29 cellular contexts compared by ENCODE assay signal in genomic region chr3:69848113-69848512, GRCh38.
"Had no signal": no experiment of that assay in that cellular context is flagged by ENCODE, and none has a peak within 500 bp of the region (broad histone marks: within the 10 kb centered on the region; RNA-seq: fewer than 3 reads in every experiment).

No MANE protein-coding gene starts in this region.

- H3K4me1 ChIP-seq: foreskin keratinocyte, suprapubic skin had no signal

- H3K9me3 Mint-ChIP-seq: activated naive CD8-positive, alpha-beta T cell treated with anti-CD3 and anti-CD28 coated beads, Interleukin-2, amount 10 ng/mL, durations not matched to agents 7 days and 5 days; dendritic cell treated with granulocyte-macrophage colony-stimulating factor and Interleukin-4, amounts not matched to agents 40 ng/mL and 50 ng/mL, for 4 days; mesothelial cell of epicardium; nephron progenitor cell; stimulated activated naive B cell treated with anti-CD40 and anti-IgM and Interleukin-4, amounts not matched to agents 10 μg/mL and 1 μg/mL and 100 μg/mL, for 72 hours had no signal

- H3K36me3 ChIP-seq: heart left ventricle, neutrophil, suprapubic skin, tibial artery had no signal

- H3K27ac ChIP-seq: foreskin keratinocyte, heart left ventricle, neutrophil, suprapubic skin had no signal

- DNase-seq: activated CD4-positive, alpha-beta T cell treated with anti-CD3 and anti-CD28 coated beads for 36 hours; activated CD4-positive, alpha-beta T cell treated with anti-CD3 and anti-CD28 coated beads, Interleukin-2, amount 50 U/mL, for 48 hours; activated CD4-positive, CD25-positive, alpha-beta regulatory T cell; activated CD8-positive, alpha-beta memory T cell treated with anti-CD3 and anti-CD28 coated beads for 24 hours; activated effector memory CD4-positive, alpha-beta T cell treated with Interleukin-2 at 50 U/mL for 16 hours; activated naive CD4-positive, alpha-beta T cell treated with Interleukin-2 at 50 U/mL for 16 hours; activated naive CD8-positive, alpha-beta T cell treated with anti-CD3 and anti-CD28 coated beads, Interleukin-2, amount 10 ng/mL, durations not matched to agents 7 days and 5 days; caudate nucleus; effector CD8-positive, alpha-beta T cell; erythroblast; foreskin keratinocyte; heart left ventricle; hypothalamus; immature natural killer cell; kidney; left colon; naive B cell; nephron progenitor cell; retina; stimulated activated CD4-positive, alpha-beta T cell treated with anti-CD3 and anti-CD28 coated beads, Interleukin-15, amount 100 ng/mL, for 24 hours; stimulated activated CD4-positive, alpha-beta T cell treated with anti-CD3 and anti-CD28 coated beads, Interleukin-2, amount 100 ng/mL, for 24 hours; stimulated activated naive B cell treated with anti-CD40 and anti-IgM and Interleukin-4, amounts not matched to agents 10 μg/mL and 1 μg/mL and 100 μg/mL, for 72 hours; tibial artery had no signal

- H3K4me3 ChIP-seq: heart left ventricle, suprapubic skin, tibial artery had no signal

- H3K27ac Mint-ChIP-seq: activated CD4-positive, alpha-beta T cell treated with anti-CD3 and anti-CD28 coated beads for 36 hours; activated naive CD8-positive, alpha-beta T cell treated with anti-CD3 and anti-CD28 coated beads, Interleukin-2, amount 10 ng/mL, durations not matched to agents 7 days and 5 days; dendritic cell treated with granulocyte-macrophage colony-stimulating factor and Interleukin-4, amounts not matched to agents 40 ng/mL and 50 ng/mL, for 4 days; immature natural killer cell; mesothelial cell of epicardium; naive B cell; nephron progenitor cell; progenitor cell of endocrine pancreas; stimulated activated naive B cell treated with anti-CD40 and anti-IgM and Interleukin-4, amounts not matched to agents 10 μg/mL and 1 μg/mL and 100 μg/mL, for 72 hours had no signal

- H3K27me3 ChIP-seq: heart left ventricle, neutrophil, suprapubic skin, tibial artery had no signal

- H3K4me1 Mint-ChIP-seq: activated CD4-positive, alpha-beta T cell treated with anti-CD3 and anti-CD28 coated beads for 36 hours; activated naive CD8-positive, alpha-beta T cell treated with anti-CD3 and anti-CD28 coated beads, Interleukin-2, amount 10 ng/mL, durations not matched to agents 7 days and 5 days; immature natural killer cell; naive B cell; nephron progenitor cell; stimulated activated naive B cell treated with anti-CD40 and anti-IgM and Interleukin-4, amounts not matched to agents 10 μg/mL and 1 μg/mL and 100 μg/mL, for 72 hours had no signal

- H3K36me3 Mint-ChIP-seq: activated naive CD8-positive, alpha-beta T cell treated with anti-CD3 and anti-CD28 coated beads, Interleukin-2, amount 10 ng/mL, durations not matched to agents 7 days and 5 days; immature natural killer cell; mesothelial cell of epicardium; naive B cell; stimulated activated naive B cell treated with anti-CD40 and anti-IgM and Interleukin-4, amounts not matched to agents 10 μg/mL and 1 μg/mL and 100 μg/mL, for 72 hours had no signal

- H3K9me3 ChIP-seq: heart left ventricle, neutrophil, suprapubic skin, tibial artery had no signal

- H3K27me3 Mint-ChIP-seq: activated naive CD8-positive, alpha-beta T cell treated with anti-CD3 and anti-CD28 coated beads, Interleukin-2, amount 10 ng/mL, durations not matched to agents 7 days and 5 days; dendritic cell treated with granulocyte-macrophage colony-stimulating factor and Interleukin-4, amounts not matched to agents 40 ng/mL and 50 ng/mL, for 4 days; progenitor cell of endocrine pancreas had no signal

- ATAC-seq: activated CD4-positive, alpha-beta T cell treated with anti-CD3 and anti-CD28 coated beads for 36 hours; foreskin keratinocyte; heart left ventricle; left colon; sciatic nerve; stimulated activated naive B cell treated with anti-CD40 and anti-IgM and Interleukin-4, amounts not matched to agents 10 μg/mL and 1 μg/mL and 100 μg/mL, for 72 hours had no signal

- FAIRE-seq: kidney had no signal

- H3K4me3 Mint-ChIP-seq: activated CD4-positive, alpha-beta T cell treated with anti-CD3 and anti-CD28 coated beads for 36 hours; activated naive CD8-positive, alpha-beta T cell treated with anti-CD3 and anti-CD28 coated beads, Interleukin-2, amount 10 ng/mL, durations not matched to agents 7 days and 5 days; dendritic cell treated with granulocyte-macrophage colony-stimulating factor and Interleukin-4, amounts not matched to agents 40 ng/mL and 50 ng/mL, for 4 days; immature natural killer cell; mesothelial cell of epicardium; naive B cell; nephron progenitor cell; stimulated activated naive B cell treated with anti-CD40 and anti-IgM and Interleukin-4, amounts not matched to agents 10 μg/mL and 1 μg/mL and 100 μg/mL, for 72 hours had no signal
